In the genomic region with DNA sequence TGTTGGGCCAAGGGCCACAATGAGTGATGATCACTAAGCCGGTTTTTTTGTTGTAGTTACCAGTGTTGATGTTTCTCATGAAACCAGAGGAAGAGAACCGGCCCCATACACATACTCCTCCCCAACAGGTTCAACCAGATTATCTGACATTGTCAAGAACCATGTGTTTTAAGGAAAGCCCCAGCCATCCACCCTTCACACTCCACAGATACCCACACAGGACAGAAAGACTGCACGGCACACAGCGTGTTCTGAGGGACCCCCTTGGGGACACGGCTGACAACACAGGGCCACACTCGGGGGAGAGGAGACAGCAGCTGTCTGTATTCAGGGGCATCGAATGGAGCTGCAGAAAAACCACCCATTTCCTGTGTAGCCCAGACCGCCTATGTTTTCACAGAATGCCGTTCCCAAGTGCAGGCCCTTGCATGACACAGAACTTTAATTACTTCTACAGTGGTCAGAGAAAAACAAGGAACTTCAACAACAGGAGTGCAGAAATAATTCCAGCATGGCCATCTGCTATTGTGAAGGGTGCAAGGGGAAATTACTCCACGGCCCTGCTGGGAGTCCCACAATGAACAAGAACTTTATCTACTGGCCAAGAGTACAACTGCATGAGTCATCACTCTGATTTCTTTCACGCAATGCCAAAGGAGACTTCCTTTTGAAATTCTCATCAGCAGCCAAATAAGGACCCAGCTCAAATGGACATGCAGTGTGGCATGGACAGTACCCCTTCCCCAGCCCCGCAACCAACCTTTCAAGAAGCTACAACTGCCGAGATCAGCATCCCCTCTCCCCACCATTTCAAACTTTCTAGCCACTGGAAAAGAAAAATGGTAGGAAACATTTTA, we compare ENCODE assay signal across 8 cellular contexts. TPM values are rescaled to one million over a fixed set of nuclear protein-coding genes. Genes with fewer than 3 reads are reported as not detected.
DNase-seq lines count a peak whose midpoint lies in the region; ATAC-seq, FAIRE-seq and TF ChIP-seq lines count a peak whose summit lies in the region.

No MANE protein-coding gene starts in this region.

- H3K4me3 Mint-ChIP-seq in activated CD4-positive, alpha-beta T cell treated with anti-CD3 and anti-CD28 coated beads for 36 hours, result peak overlapping the region; percentile 82
- peak overlapping the region; percentile 94 for H3K4me3 Mint-ChIP-seq in chondrocyte (ENCODE audit: unreplicated experiment)

- POLR2A ChIA-PET in activated CD4-positive, alpha-beta T cell treated with anti-CD3 and anti-CD28 coated beads for 36 hours (lab: Charles Lee), result interaction anchor here (0.5 to 6.8 kb wide), 12 partner anchors 16 to 994 kb away, joined by 3 to 165 read pairs (median 5); no protein-coding TSS in a partner anchor

- intact Hi-C loops in activated CD4-positive, alpha-beta T cell treated with anti-CD3 and anti-CD28 coated beads for 36 hours (cut with DNase I, micrococcal nuclease), result loop anchor here (1.0 to 5.0 kb wide), 13 partner anchors 22 to 870 kb away; no protein-coding TSS in a partner anchor

- peak overlapping the region; percentile 71 to 98 (median 89) for H3K4me3 ChIP-seq in skin epidermis

- peak; percentile 57 for DNase-seq in activated CD4-positive, alpha-beta T cell treated with anti-CD3 and anti-CD28 coated beads for 36 hours
- DNase-seq in activated CD4-positive, alpha-beta T cell treated with anti-CD3 and anti-CD28 coated beads, Interleukin-2, amount 50 U/mL, for 4 hours, result no peak
- DNase-seq in KG1 (lab: John Stamatoyannopoulos, UW), result peak; percentile 24
- peak; percentile 57 for DNase-seq in T-helper 9 cell
- no peak for DNase-seq in chondrocyte (ENCODE audit: low spot score)

- H3K27ac ChIP-seq in skin epidermis, result peak overlapping the region; percentile 91 to 100 (median 100)

- H3K9me3 Mint-ChIP-seq in activated CD4-positive, alpha-beta T cell treated with anti-CD3 and anti-CD28 coated beads for 36 hours (ENCODE audit: low read depth), result no peaks in the 10 kb centered on the region
- no peaks in the 10 kb centered on the region for H3K9me3 Mint-ChIP-seq in chondrocyte (ENCODE audit: low read depth)

- H3K27ac Mint-ChIP-seq in activated CD4-positive, alpha-beta T cell treated with anti-CD3 and anti-CD28 coated beads for 36 hours, result peak overlapping the region; percentile 97
- peak overlapping the region; percentile 99 for H3K27ac Mint-ChIP-seq in chondrocyte (ENCODE audit: unreplicated experiment)

- ATAC-seq in activated CD4-positive, alpha-beta T cell treated with anti-CD3 and anti-CD28 coated beads for 36 hours, result peak; percentile 13
- no peak for ATAC-seq in HG03108 (IDR thresholded peaks at IDR 0.05; ENCODE audit: unreplicated experiment)

- peaks cover 67% of the 10 kb centered on the region for H3K36me3 Mint-ChIP-seq in activated CD4-positive, alpha-beta T cell treated with anti-CD3 and anti-CD28 coated beads for 36 hours (ENCODE audit: low read depth)
- peaks cover 68% of the 10 kb centered on the region for H3K36me3 Mint-ChIP-seq in chondrocyte (ENCODE audit: low read depth)

- no peak for TF ChIP-seq CTCF in chondrocyte (IDR thresholded peaks at IDR 0.05)

- CTCF ChIA-PET in activated CD4-positive, alpha-beta T cell treated with anti-CD3 and anti-CD28 coated beads for 36 hours (lab: Charles Lee), result interaction anchor here (0.7 to 1.8 kb wide), 5 partner anchors 23 to 465 kb away, joined by 3 to 9 read pairs (median 3); no protein-coding TSS in a partner anchor

- no peaks in the 10 kb centered on the region for H3K27me3 Mint-ChIP-seq in activated CD4-positive, alpha-beta T cell treated with anti-CD3 and anti-CD28 coated beads for 36 hours
- H3K27me3 Mint-ChIP-seq in chondrocyte (ENCODE audit: low read depth), result no peaks in the 10 kb centered on the region

- peaks cover 58% of the 10 kb centered on the region for H3K4me1 Mint-ChIP-seq in activated CD4-positive, alpha-beta T cell treated with anti-CD3 and anti-CD28 coated beads for 36 hours
- H3K4me1 Mint-ChIP-seq in chondrocyte (ENCODE audit: low read depth), result peaks cover 55% of the 10 kb centered on the region

- peak; percentile 5 for FAIRE-seq in islet of Langerhans (lab: Jason Lieb, UNC)

RNA-seq across cellular contexts. Expression of gene KLF6, which starts 2.3 kb away (rescaled TPM):
- 100 to 1,000 TPM; 107 to 114 TPM for total RNA-seq in activated CD4-positive, alpha-beta T cell treated with anti-CD3 and anti-CD28 coated beads for 36 hours
- total RNA-seq in chondrocyte, result 201 to 355 TPM (median 330 TPM) in 3 replicates

Comparison
In these comparisons a context has a peak if more than half of its experiments do, and no peak if none do; other contexts are left out.
1. DNase-seq: peak in activated CD4-positive, alpha-beta T cell treated with anti-CD3 and anti-CD28 coated beads for 36 hours (single experiment), KG1 (single experiment) and T-helper 9 cell (single experiment); none in activated CD4-positive, alpha-beta T cell treated with anti-CD3 and anti-CD28 coated beads, Interleukin-2, amount 50 U/mL, for 4 hours (0 of 2) and chondrocyte (single experiment).